Comparison of ENCODE assay signal across 12 cellular contexts in genomic region chr9:93193373-93193725, GRCh38. TPM values are rescaled to one million over a fixed set of nuclear protein-coding genes. Genes with fewer than 3 reads are reported as not detected.
DNase-seq lines count a peak whose midpoint lies in the region; ATAC-seq lines count a peak whose summit lies in the region.
"Had no signal": no experiment of that assay in that cellular context is flagged by ENCODE, and none has a peak within 500 bp of the region (broad histone marks: within the 10 kb centered on the region; RNA-seq: fewer than 3 reads in every experiment).

No MANE protein-coding gene starts in this region.

- DNase-seq in Right ventricle myocardium superior (peak; percentile 41), Right ventricle myocardium inferior (ENCODE audit: missing footprints) (no peak), NCI-H748 treated with DMSO at 0.1 percent for 48 hours (lab: John Stamatoyannopoulos, UW) (peak; percentile 55), iPS-NIHi11 (ENCODE audit: low spot score) (peak; percentile 45), GDM1 (lab: John Stamatoyannopoulos, UW) (no peak)
- DNase-seq in activated naive CD4-positive, alpha-beta T cell treated with anti-CD3 and anti-CD28 coated beads, Interleukin-2, amount 50 U/mL, for 16 hours = no peak
- DNase-seq: activated CD8-positive, alpha-beta memory T cell treated with anti-CD3 and anti-CD28 coated beads for 24 hours; activated naive CD4-positive, alpha-beta T cell treated with anti-CD3 and anti-CD28 coated beads, Interleukin-2, amount 10 ng/mL, durations not matched to agents 7 days and 5 days had no signal

- peak; percentile 26 for ATAC-seq in Right ventricle myocardium superior (ENCODE audit: poor library complexity)
- no peak for ATAC-seq in Right ventricle myocardium inferior
- no peak for ATAC-seq in GM18909 (IDR thresholded peaks at IDR 0.05; ENCODE audit: poor library complexity, unreplicated experiment)
- ATAC-seq in HG03097 (IDR thresholded peaks at IDR 0.05; ENCODE audit: low FRiP score, unreplicated experiment) = no peak
- ATAC-seq: naive thymus-derived CD8-positive, alpha-beta T cell had no signal

- intact Hi-C loops in Right ventricle myocardium superior (cut with DNase I) = no loop called here
- intact Hi-C loops in Right ventricle myocardium inferior (cut with DNase I) = no loop called here

RNA-seq across cellular contexts. Expression of gene WNK2, which starts 9.4 kb away (rescaled TPM):
- total RNA-seq in Right ventricle myocardium superior = 222 TPM
- 200 TPM for total RNA-seq in Right ventricle myocardium inferior
- total RNA-seq: fibroblast of lung had no signal

RNA-seq across cellular contexts. Expression of gene NINJ1, which starts 59.3 kb away (rescaled TPM):
- total RNA-seq in Right ventricle myocardium superior = 49.2 TPM
- total RNA-seq in Right ventricle myocardium inferior = 55.5 TPM

Comparison
In these comparisons a context has a peak if more than half of its experiments do, and no peak if none do; other contexts are left out.
1. DNase-seq: peak in Right ventricle myocardium superior (single experiment), NCI-H748 treated with DMSO at 0.1 percent for 48 hours (single experiment) and iPS-NIHi11 (single experiment); none in Right ventricle myocardium inferior (single experiment), activated naive CD4-positive, alpha-beta T cell treated with anti-CD3 and anti-CD28 coated beads, Interleukin-2, amount 50 U/mL, for 16 hours (single experiment) and GDM1 (single experiment).